26 cellular contexts compared by ENCODE assay signal in the genomic region with DNA sequence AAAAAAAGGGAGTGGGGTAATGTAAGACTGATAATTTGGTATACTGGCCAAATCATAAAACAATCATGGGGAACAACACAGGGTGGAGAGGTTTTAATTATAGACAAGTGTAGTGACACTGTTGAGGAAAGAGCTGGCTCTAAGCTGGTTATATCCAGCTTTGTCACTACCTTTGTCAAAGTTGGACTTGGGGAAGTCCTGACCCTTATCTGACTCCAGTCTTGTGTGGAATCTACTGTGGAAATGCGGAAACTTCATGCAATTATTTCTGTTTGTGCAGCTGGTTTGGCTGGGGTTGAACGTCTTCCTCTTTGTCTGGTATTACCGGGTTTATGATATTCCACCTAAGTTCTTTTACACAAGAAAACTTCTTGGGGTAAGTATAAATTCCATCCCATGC. TPM values are rescaled to one million over a fixed set of nuclear protein-coding genes. Genes with fewer than 3 reads are reported as not detected.
DNase-seq lines count a peak whose midpoint lies in the region; ATAC-seq and TF ChIP-seq lines count a peak whose summit lies in the region.
"Had no signal": no experiment of that assay in that cellular context is flagged by ENCODE, and none has a peak within 500 bp of the region (broad histone marks: within the 10 kb centered on the region; RNA-seq: fewer than 3 reads in every experiment).

No MANE protein-coding gene starts in this region.

- no peaks in the 10 kb centered on the region for H3K4me1 Mint-ChIP-seq in glutamatergic neuron (ENCODE audit: low read depth, unreplicated experiment)

- no peak for TF ChIP-seq EP300 in tibial nerve (IDR thresholded peaks at IDR 0.05)

- 53 to 70% methylated on average over 3 of the region's 3 CpGs for WGBS in tibial nerve, 2 donors

- H3K9ac ChIP-seq in colonic mucosa (ENCODE audit: low read depth in 2 of 2, low read length in 2 of 2): no peak overlapping the region

- H3K9me3 Mint-ChIP-seq in glutamatergic neuron (ENCODE audit: unreplicated experiment): no peaks in the 10 kb centered on the region
- H3K9me3 Mint-ChIP-seq: activated T-helper 2 cell treated with anti-CD3 and anti-CD28 coated beads, Interferon-gamma antibody, Interleukin-2, Interleukin-4, amounts not matched to agents 10 μg/mL and 5 μg/mL and 100 μg/mL, durations not matched to agents 14 hours and 24 hours and 36 hours; effector memory CD8-positive, alpha-beta T cell had no signal

- H3K4me1 ChIP-seq in colonic mucosa (no peaks in the 10 kb centered on the region), tibial nerve (no peaks in the 10 kb centered on the region)
- H3K4me1 ChIP-seq: transverse colon had no signal

- H3K27ac ChIP-seq in colonic mucosa: peak overlapping the region; percentile 32
- H3K27ac ChIP-seq in tibial nerve: no peak overlapping the region
- H3K27ac ChIP-seq: C4-2B, ovary, RWPE1, VCaP had no signal

- H3K36me3 ChIP-seq in colonic mucosa (no peaks in the 10 kb centered on the region), tibial nerve (no peaks in the 10 kb centered on the region)
- H3K36me3 ChIP-seq: ovary, transverse colon had no signal

- no peaks in the 10 kb centered on the region for H3K36me3 Mint-ChIP-seq in glutamatergic neuron (ENCODE audit: unreplicated experiment)

- intact Hi-C loops in colonic mucosa (cut with DNase I): no loop called here

- no peak overlapping the region for H3K4me3 ChIP-seq in colonic mucosa
- peak overlapping the region in 3 of 4 donors; percentile 0 to 19 (median 15) for H3K4me3 ChIP-seq in tibial nerve
- H3K4me3 ChIP-seq: ovary, transverse colon had no signal

- DNase-seq in SIG-M5 treated with dmso at 0.1 percent for 504 hours (lab: John Stamatoyannopoulos, UW; ENCODE audit: unreplicated experiment): peak; percentile 66
- DNase-seq in SIG-M5 (lab: John Stamatoyannopoulos, UW): no peak
- DNase-seq in colonic mucosa: peak; percentile 21
- no peak for DNase-seq in tibial nerve (ENCODE audit: low spot score in 2 of 2)
- no peak for DNase-seq in pons (ENCODE audit: low spot score)
- DNase-seq in glutamatergic neuron: no peak
- DNase-seq in DMS 273 (lab: John Stamatoyannopoulos, UW; ENCODE audit: unreplicated experiment): no peak
- DNase-seq: 8988T; activated CD8-positive, alpha-beta memory T cell treated with anti-CD3 and anti-CD28 coated beads for 24 hours; caudate nucleus; DND-41; effector memory CD8-positive, alpha-beta T cell; hypothalamus; KBM-7; NCI-H1105; NCI-H2171; ovary; stimulated activated CD4-positive, alpha-beta T cell treated with anti-CD3 and anti-CD28 coated beads, Interleukin-4, amount 100 ng/mL, for 24 hours; stimulated activated CD8-positive, alpha-beta memory T cell treated with anti-CD3 and anti-CD28 coated beads, Interleukin-4, amount 100 ng/mL, for 48 hours; T-helper 1 cell; transverse colon had no signal

- no peaks in the 10 kb centered on the region for H3K9me3 ChIP-seq in colonic mucosa
- no peaks in the 10 kb centered on the region for H3K9me3 ChIP-seq in tibial nerve
- H3K9me3 ChIP-seq: ovary, transverse colon had no signal

- H3K27me3 Mint-ChIP-seq in glutamatergic neuron (ENCODE audit: unreplicated experiment): no peaks in the 10 kb centered on the region
- H3K27me3 Mint-ChIP-seq: effector memory CD8-positive, alpha-beta T cell had no signal

- no peak for TF ChIP-seq POLR2A in tibial nerve (IDR thresholded peaks at IDR 0.05)

- H3K27ac Mint-ChIP-seq in glutamatergic neuron (ENCODE audit: unreplicated experiment): no peak overlapping the region
- H3K27ac Mint-ChIP-seq: activated T-helper 2 cell treated with anti-CD3 and anti-CD28 coated beads, Interferon-gamma antibody, Interleukin-2, Interleukin-4, amounts not matched to agents 10 μg/mL and 5 μg/mL and 100 μg/mL, durations not matched to agents 14 hours and 24 hours and 36 hours had no signal

- H3K27me3 ChIP-seq in colonic mucosa (no peaks in the 10 kb centered on the region), tibial nerve (no peaks in the 10 kb centered on the region)
- H3K27me3 ChIP-seq: ovary, transverse colon had no signal

- TF ChIP-seq CTCF in colonic mucosa (IDR thresholded peaks at IDR 0.05) (no peak), tibial nerve (IDR thresholded peaks at IDR 0.05) (no peak), glutamatergic neuron (IDR thresholded peaks at IDR 0.05; ENCODE audit: partially characterized antibody, unreplicated experiment) (no peak)

- H3K4me3 Mint-ChIP-seq in glutamatergic neuron (ENCODE audit: unreplicated experiment): no peak overlapping the region
- H3K4me3 Mint-ChIP-seq: effector memory CD8-positive, alpha-beta T cell had no signal

- ATAC-seq in HG02884 (IDR thresholded peaks at IDR 0.05; ENCODE audit: unreplicated experiment): peak; percentile 12
- ATAC-seq: effector memory CD8-positive, alpha-beta T cell had no signal

RNA-seq across cellular contexts. Expression of a gene that starts 1.9 kb away (rescaled TPM):
- 10 to 100 TPM in 1 of 2 donors, 1 to 10 TPM in 1; 7.7 to 18.6 TPM for total RNA-seq in colonic mucosa
- 10 to 100 TPM; 19.5 to 26.0 (median 21.8) TPM for total RNA-seq in tibial nerve
- 0.61 TPM for total RNA-seq in glutamatergic neuron (ENCODE audit: unreplicated experiment)

Comparison
In these comparisons a context has a peak if more than half of its experiments do, and no peak if none do; other contexts are left out.
1. DNase-seq: peak in SIG-M5 treated with dmso at 0.1 percent for 504 hours (single experiment) and colonic mucosa (single experiment); none in SIG-M5 (single experiment), tibial nerve (0 of 2), pons (single experiment), glutamatergic neuron (single experiment) and DMS 273 (single experiment).